ENCODE assay signal across 20 cellular contexts in genomic region chr9:93891549-93892310, GRCh38.
DNase-seq lines count a peak whose midpoint lies in the region; ATAC-seq, FAIRE-seq and TF ChIP-seq lines count a peak whose summit lies in the region.
"Had no signal": no experiment of that assay in that cellular context is flagged by ENCODE, and none has a peak within 500 bp of the region (broad histone marks: within the 10 kb centered on the region; RNA-seq: fewer than 3 reads in every experiment).

No MANE protein-coding gene starts in this region.

- no peaks in the 10 kb centered on the region for H3K36me3 Mint-ChIP-seq in central memory CD8-positive, alpha-beta T cell (ENCODE audit: insufficient read depth)

- intact Hi-C loops in lower lobe of right lung (cut with DNase I): no loop called here

- H3K9me3 ChIP-seq in lower lobe of right lung: peaks cover 10% of the 10 kb centered on the region
- H3K9me3 ChIP-seq in small intestine (ENCODE audit: control insufficient read depth, low read depth): no peaks in the 10 kb centered on the region

- ATAC-seq in central memory CD8-positive, alpha-beta T cell (replicated peaks; ENCODE audit: extremely low read depth, poor library complexity, severe bottlenecking): no peak
- ATAC-seq in lower lobe of right lung (no peak), GM18868 (IDR thresholded peaks at IDR 0.05; ENCODE audit: unreplicated experiment) (no peak)
- ATAC-seq: A549, GM12878 had no signal

- no peaks in the 10 kb centered on the region for H3K4me1 Mint-ChIP-seq in central memory CD8-positive, alpha-beta T cell

- CTCF ChIA-PET in HEK293T (lab: Yijun Ruan, JAX): no interaction called here

- H3K27me3 ChIP-seq in lower lobe of right lung (ENCODE audit: low read depth) (no peaks in the 10 kb centered on the region), small intestine (ENCODE audit: control insufficient read depth in 2 of 2, insufficient read depth in 2 of 2, low read length in 2 of 2) (no peaks in the 10 kb centered on the region)

- POLR2A ChIA-PET in HEK293T (lab: Yijun Ruan, JAX): no interaction called here

- no peak overlapping the region for H3K4me3 Mint-ChIP-seq in central memory CD8-positive, alpha-beta T cell

- FAIRE-seq in small intestine (lab: Jason Lieb, UNC): no peak
- FAIRE-seq: A549, GM12878, GM18507, H1 had no signal

- in situ Hi-C loops in ACHN (cut with HindIII; ENCODE audit: low pct_ligation_motif_present, low pct_unique_long_range_greater_than_20kb, low sequenced_read_pairs): no loop called here

- H3K27ac Mint-ChIP-seq in central memory CD8-positive, alpha-beta T cell (ENCODE audit: low read depth): no peak overlapping the region

- WGBS in small intestine, 3 donors: 57 to 73% (median 62%) methylated on average over 4 of the region's 4 CpGs

- H3K36me3 ChIP-seq in lower lobe of right lung (no peaks in the 10 kb centered on the region), small intestine (ENCODE audit: control insufficient read depth in 2 of 2, insufficient read depth in 2 of 2, low read length in 2 of 2) (no peaks in the 10 kb centered on the region)

- H3K27ac ChIP-seq in lower lobe of right lung (no peak overlapping the region), small intestine (ENCODE audit: low read depth in 1 of 2, low read length in 1 of 2) (no peak overlapping the region)
- H3K27ac ChIP-seq: A549, KMS-11 had no signal

- no peak for TF ChIP-seq CTCF in lower lobe of right lung (IDR thresholded peaks at IDR 0.05)

- H3K27me3 Mint-ChIP-seq in central memory CD8-positive, alpha-beta T cell: peaks cover 30% of the 10 kb centered on the region

- H3K9me3 Mint-ChIP-seq in central memory CD8-positive, alpha-beta T cell: no peaks in the 10 kb centered on the region

- H3K4me1 ChIP-seq in lower lobe of right lung: no peaks in the 10 kb centered on the region
- peaks cover 0 to 3% of the 10 kb centered on the region in 2 donors for H3K4me1 ChIP-seq in small intestine (ENCODE audit: control insufficient read depth in 2 of 2, insufficient read depth in 1 of 2, low read depth in 1 of 2, low read length in 1 of 2)
- H3K4me1 ChIP-seq: A549 had no signal

- no peak overlapping the region for H3K4me3 ChIP-seq in lower lobe of right lung
- no peak overlapping the region for H3K4me3 ChIP-seq in small intestine (ENCODE audit: low read depth in 1 of 2, low read length in 2 of 2)
- H3K4me3 ChIP-seq: A549, GM12878 had no signal

- peak; percentile 36 for DNase-seq in activated effector memory CD4-positive, alpha-beta T cell treated with anti-CD3 and anti-CD28 coated beads, Interleukin-2, amount 50 U/mL, for 16 hours
- no peak for DNase-seq in activated effector memory CD4-positive, alpha-beta T cell treated with Interleukin-2 at 50 U/mL for 16 hours
- peak; percentile 2 for DNase-seq in central memory CD8-positive, alpha-beta T cell (ENCODE audit: low spot score in 2 of 2)
- DNase-seq in lower lobe of right lung: peak; percentile 29
- peak; percentile 73 for DNase-seq in small intestine
- DNase-seq in HEK293T (ENCODE audit: extremely low spot score): no peak
- no peak for DNase-seq in ACHN
- DNase-seq: C1 segment of cervical spinal cord; DMS79 treated with DMSO at 0.1 percent for 48 hours; NCI-H1436; NCI-H2029; NCI-H2171; NCI-H446 treated with DMSO at 0.1 percent for 48 hours; NK-92 treated with Interleukin-12 subunit alpha and Interleukin-12 subunit beta, amount 100 ng/mL, for 24 hours had no signal

TF ChIP-seq in HEK293T, 16 proteins besides CTCF, POLR2A, EP300 and RAD21:
- no peak for TF ChIP-seq CTBP1 (IDR thresholded peaks at IDR 0.05; ENCODE audit: borderline replicate concordance)
- no peak for TF ChIP-seq L3MBTL2 (conservative IDR thresholded peaks at IDR 0.05)
- TF ChIP-seq NFRKB (IDR thresholded peaks at IDR 0.05): no peak
- TF ChIP-seq HDGF (IDR thresholded peaks at IDR 0.05; ENCODE audit: borderline replicate concordance): no peak
- no peak for TF ChIP-seq FOXM1 (IDR thresholded peaks at IDR 0.05; ENCODE audit: borderline replicate concordance)
- no peak for TF ChIP-seq BHLHE40 (IDR thresholded peaks at IDR 0.05; ENCODE audit: borderline replicate concordance)
- no peak for TF ChIP-seq SP1 (IDR thresholded peaks at IDR 0.05)
- no peak for TF ChIP-seq ARNT (IDR thresholded peaks at IDR 0.05)
- TF ChIP-seq LEF1 (IDR thresholded peaks at IDR 0.05; ENCODE audit: borderline replicate concordance): no peak
- no peak for TF ChIP-seq ZNF384 (IDR thresholded peaks at IDR 0.05)
- TF ChIP-seq ELF4 (IDR thresholded peaks at IDR 0.05): no peak
- no peak for TF ChIP-seq TARDBP (IDR thresholded peaks at IDR 0.05)
- TF ChIP-seq PKNOX1 (IDR thresholded peaks at IDR 0.05): no peak
- no peak for TF ChIP-seq FOXK2 (IDR thresholded peaks at IDR 0.05)
- no peak for TF ChIP-seq FOXA1 (IDR thresholded peaks at IDR 0.05)
- TF ChIP-seq SUZ12 (IDR thresholded peaks at IDR 0.05): no peak

Comparison
In these comparisons a context has a peak if more than half of its experiments do, and no peak if none do; other contexts are left out.
1. DNase-seq: peak in activated effector memory CD4-positive, alpha-beta T cell treated with anti-CD3 and anti-CD28 coated beads, Interleukin-2, amount 50 U/mL, for 16 hours (single experiment), central memory CD8-positive, alpha-beta T cell (2 of 2), lower lobe of right lung (single experiment) and small intestine (single experiment); none in activated effector memory CD4-positive, alpha-beta T cell treated with Interleukin-2 at 50 U/mL for 16 hours (single experiment), HEK293T (single experiment) and ACHN (single experiment).